8 cellular contexts compared by ENCODE assay signal in the genomic region with DNA sequence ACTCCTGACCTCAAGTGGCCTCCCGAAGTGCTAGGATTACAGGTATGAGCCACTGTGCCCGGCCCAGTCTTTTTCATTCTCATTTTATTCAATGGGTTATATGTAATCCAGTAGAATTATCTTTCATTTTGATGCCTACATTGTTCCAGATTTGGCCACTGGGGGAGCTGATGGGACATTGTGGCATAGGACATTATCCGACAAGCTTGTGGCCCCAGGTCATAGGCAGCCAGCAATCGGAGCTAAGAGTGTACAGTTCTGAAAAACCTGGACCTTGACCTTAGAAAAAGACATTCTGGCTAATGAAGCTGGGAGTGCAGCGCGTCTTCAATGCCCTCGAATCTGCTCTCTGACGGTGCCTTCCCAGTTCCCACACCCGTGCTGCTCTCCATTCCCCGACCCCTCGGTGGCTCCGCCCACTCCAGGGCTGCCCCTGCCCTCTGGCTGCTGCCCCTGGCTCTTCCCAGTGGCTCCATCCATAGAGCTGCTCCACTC.
DNase-seq lines count a peak whose midpoint lies in the region; ATAC-seq and TF ChIP-seq lines count a peak whose summit lies in the region.

No MANE protein-coding gene starts in this region.

- no peak overlapping the region for H3K27ac ChIP-seq in CD4-positive, alpha-beta memory T cell (ENCODE audit: low read depth, low read length)

- no peaks in the 10 kb centered on the region for H3K36me3 Mint-ChIP-seq in CD4-positive, alpha-beta memory T cell
- no peaks in the 10 kb centered on the region for H3K36me3 Mint-ChIP-seq in WTC11

- TF ChIP-seq CTCF in WTC11 (IDR thresholded peaks at IDR 0.05): peak; percentile 32; the same call in 1 of the 2 replicates
- TF ChIP-seq CTCF in fibroblast of mammary gland (conservative IDR thresholded peaks at IDR 0.05; ENCODE audit: control insufficient read depth, insufficient read depth, low read depth, low read length): peak; percentile 64

- peaks cover 0 to 5% (median 0%) of the 10 kb centered on the region in 8 donors for H3K9me3 Mint-ChIP-seq in CD4-positive, alpha-beta memory T cell
- H3K9me3 Mint-ChIP-seq in WTC11: peaks cover 12% of the 10 kb centered on the region

- ATAC-seq in GM19351 (IDR thresholded peaks at IDR 0.05; ENCODE audit: unreplicated experiment): peak; percentile 96
- ATAC-seq in WTC11: peak; percentile 98
- no peak for ATAC-seq in HG02588 (IDR thresholded peaks at IDR 0.05; ENCODE audit: unreplicated experiment)
- ATAC-seq in GM18870 (IDR thresholded peaks at IDR 0.05; ENCODE audit: unreplicated experiment): no peak

- H3K4me1 ChIP-seq in CD4-positive, alpha-beta memory T cell (ENCODE audit: insufficient read depth, low read length): no peaks in the 10 kb centered on the region

- POLR2A ChIA-PET in CD4-positive, alpha-beta memory T cell (lab: Charles Lee; ENCODE audit: partially characterized antibody): no interaction called here
- POLR2A ChIA-PET in WTC11 (lab: Charles Lee): no interaction called here

- H3K27me3 Mint-ChIP-seq in CD4-positive, alpha-beta memory T cell: peaks cover 8 to 12% of the 10 kb centered on the region in 2 donors
- H3K27me3 Mint-ChIP-seq in WTC11 (ENCODE audit: low read depth): no peaks in the 10 kb centered on the region; the same call in 1 of the 2 replicates

- H3K36me3 ChIP-seq in CD4-positive, alpha-beta memory T cell (ENCODE audit: insufficient read depth, low read length): no peaks in the 10 kb centered on the region

- no peak overlapping the region for H3K4me3 ChIP-seq in CD4-positive, alpha-beta memory T cell (ENCODE audit: low read length in 2 of 2)
- no peak overlapping the region for H3K4me3 ChIP-seq in fibroblast of mammary gland (ENCODE audit: control insufficient read depth, low read depth, low read length)

- DNase-seq in CD4-positive, alpha-beta memory T cell: peak in 3 of 5 donors; percentile 8 to 19 (median 9)
- DNase-seq in LHCN-M2 (ENCODE audit: low read depth) (peak; percentile 22), WTC11 (ENCODE audit: low spot score) (peak; percentile 72), fibroblast of mammary gland (ENCODE audit: low read depth) (peak; percentile 30), pons (ENCODE audit: low spot score) (peak; percentile 60)

- intact Hi-C loops in CD4-positive, alpha-beta memory T cell (cut with micrococcal nuclease): no loop called here

- H3K4me1 Mint-ChIP-seq in CD4-positive, alpha-beta memory T cell: peaks cover 0 to 7% (median under 1%) of the 10 kb centered on the region in 4 donors
- no peaks in the 10 kb centered on the region for H3K4me1 Mint-ChIP-seq in WTC11

- H3K9me3 ChIP-seq in CD4-positive, alpha-beta memory T cell (ENCODE audit: control insufficient read depth in 1 of 2, low read length in 2 of 2): no peaks in the 10 kb centered on the region

- H3K27ac Mint-ChIP-seq in CD4-positive, alpha-beta memory T cell: no peak overlapping the region
- H3K27ac Mint-ChIP-seq in WTC11: no peak overlapping the region

- no peaks in the 10 kb centered on the region for H3K27me3 ChIP-seq in CD4-positive, alpha-beta memory T cell (ENCODE audit: insufficient read depth, low read length)

- CTCF ChIA-PET in CD4-positive, alpha-beta memory T cell (lab: Charles Lee; ENCODE audit: partially characterized antibody): interaction anchor here (1.0 to 1.8 kb wide), 6 partner anchors 9 to 362 kb away, joined by 3 to 5 read pairs (median 4); no protein-coding TSS in a partner anchor
- CTCF ChIA-PET in WTC11 (lab: Charles Lee): interaction anchor here (0.6 to 4.9 kb wide), 32 partner anchors 8 to 1015 kb away, joined by 3 to 60 read pairs (median 4); no protein-coding TSS in a partner anchor

- peak overlapping the region in 2 of 8 donors; percentile 10 to 40 for H3K4me3 Mint-ChIP-seq in CD4-positive, alpha-beta memory T cell
- H3K4me3 Mint-ChIP-seq in WTC11: peak overlapping the region; percentile 74

TF ChIP-seq in WTC11, 78 proteins besides CTCF, POLR2A, EP300 and RAD21:
- TF ChIP-seq CREB1 (CRISPR knock-in tag; IDR thresholded peaks at IDR 0.05) (no peak), ERG (CRISPR knock-in tag; IDR thresholded peaks at IDR 0.05) (no peak), NFATC4 (CRISPR knock-in tag; IDR thresholded peaks at IDR 0.05) (no peak), NFYB (CRISPR knock-in tag; conservative IDR thresholded peaks at IDR 0.05; ENCODE audit: low read depth) (no peak), SP1 (CRISPR knock-in tag; conservative IDR thresholded peaks at IDR 0.05) (no peak), MXD4 (CRISPR knock-in tag; IDR thresholded peaks at IDR 0.05; ENCODE audit: borderline replicate concordance) (no peak), ZNF219 (CRISPR knock-in tag; IDR thresholded peaks at IDR 0.05; ENCODE audit: borderline replicate concordance) (no peak), EMX1 (CRISPR knock-in tag; IDR thresholded peaks at IDR 0.05) (no peak)

Comparison
In these comparisons a context has a peak if more than half of its experiments do, and no peak if none do; other contexts are left out.
1. DNase-seq: peak in every context shown above with its lines; median percentile 72 in WTC11; 60 in pons; 30 in fibroblast of mammary gland; 22 in LHCN-M2; 9 in CD4-positive, alpha-beta memory T cell.
2. ATAC-seq: peak in GM19351 (single experiment) and WTC11 (single experiment); none in HG02588 (single experiment) and GM18870 (single experiment).